In genomic region chr7:1230411-1231213, GRCh38 we compare ENCODE assay signal across 1 cellular context.
TF ChIP-seq lines count a peak whose summit lies in the region.

No MANE protein-coding gene starts in this region.

TF ChIP-seq in SK-N-SH treated with all-trans-retinoic acid at 6 μM for 48 hours, 23 proteins besides CTCF, POLR2A, EP300 and RAD21 (continued from another document):
- TF ChIP-seq, protein P1, sequence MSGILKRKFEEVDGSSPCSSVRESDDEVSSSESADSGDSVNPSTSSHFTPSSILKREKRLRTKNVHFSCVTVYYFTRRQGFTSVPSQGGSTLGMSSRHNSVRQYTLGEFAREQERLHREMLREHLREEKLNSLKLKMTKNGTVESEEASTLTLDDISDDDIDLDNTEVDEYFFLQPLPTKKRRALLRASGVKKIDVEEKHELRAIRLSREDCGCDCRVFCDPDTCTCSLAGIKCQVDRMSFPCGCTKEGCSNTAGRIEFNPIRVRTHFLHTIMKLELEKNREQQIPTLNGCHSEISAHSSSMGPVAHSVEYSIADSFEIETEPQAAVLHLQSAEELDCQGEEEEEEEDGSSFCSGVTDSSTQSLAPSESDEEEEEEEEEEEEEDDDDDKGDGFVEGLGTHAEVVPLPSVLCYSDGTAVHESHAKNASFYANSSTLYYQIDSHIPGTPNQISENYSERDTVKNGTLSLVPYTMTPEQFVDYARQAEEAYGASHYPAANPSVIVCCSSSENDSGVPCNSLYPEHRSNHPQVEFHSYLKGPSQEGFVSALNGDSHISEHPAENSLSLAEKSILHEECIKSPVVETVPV (CRISPR knock-in tag; IDR thresholded peaks at IDR 0.05) = no peak
- TF ChIP-seq ESRRG (CRISPR knock-in tag; IDR thresholded peaks at IDR 0.05) (no peak), ISL1 (CRISPR knock-in tag; IDR thresholded peaks at IDR 0.05) (no peak), ZNF565 (CRISPR knock-in tag; conservative IDR thresholded peaks at IDR 0.05; ENCODE audit: low read depth) (no peak), OSR1 (CRISPR knock-in tag; IDR thresholded peaks at IDR 0.05) (no peak), PPARA (CRISPR knock-in tag; IDR thresholded peaks at IDR 0.05; ENCODE audit: borderline replicate concordance) (no peak), BACH2 (CRISPR knock-in tag; IDR thresholded peaks at IDR 0.05; ENCODE audit: borderline replicate concordance) (no peak), ZFP30 (CRISPR knock-in tag; IDR thresholded peaks at IDR 0.05) (no peak), GLIS3 (CRISPR knock-in tag; IDR thresholded peaks at IDR 0.05) (no peak), ZC3H10 (CRISPR knock-in tag; IDR thresholded peaks at IDR 0.05) (no peak), ZFP3 (CRISPR knock-in tag; IDR thresholded peaks at IDR 0.05) (no peak), CSDC2 (CRISPR knock-in tag; IDR thresholded peaks at IDR 0.05) (no peak), PATZ1 (CRISPR knock-in tag; IDR thresholded peaks at IDR 0.05; ENCODE audit: borderline replicate concordance) (no peak), RARB (CRISPR knock-in tag; IDR thresholded peaks at IDR 0.05) (no peak), ZNF8 (CRISPR knock-in tag; IDR thresholded peaks at IDR 0.05) (no peak)
- TF ChIP-seq, protein P2, sequence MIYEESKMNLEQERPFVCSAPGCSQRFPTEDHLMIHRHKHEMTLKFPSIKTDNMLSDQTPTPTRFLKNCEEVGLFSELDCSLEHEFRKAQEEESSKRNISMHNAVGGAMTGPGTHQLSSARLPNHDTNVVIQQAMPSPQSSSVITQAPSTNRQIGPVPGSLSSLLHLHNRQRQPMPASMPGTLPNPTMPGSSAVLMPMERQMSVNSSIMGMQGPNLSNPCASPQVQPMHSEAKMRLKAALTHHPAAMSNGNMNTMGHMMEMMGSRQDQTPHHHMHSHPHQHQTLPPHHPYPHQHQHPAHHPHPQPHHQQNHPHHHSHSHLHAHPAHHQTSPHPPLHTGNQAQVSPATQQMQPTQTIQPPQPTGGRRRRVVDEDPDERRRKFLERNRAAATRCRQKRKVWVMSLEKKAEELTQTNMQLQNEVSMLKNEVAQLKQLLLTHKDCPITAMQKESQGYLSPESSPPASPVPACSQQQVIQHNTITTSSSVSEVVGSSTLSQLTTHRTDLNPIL (CRISPR knock-in tag; IDR thresholded peaks at IDR 0.05; ENCODE audit: low read depth) = no peak
- TF ChIP-seq, protein P3, sequence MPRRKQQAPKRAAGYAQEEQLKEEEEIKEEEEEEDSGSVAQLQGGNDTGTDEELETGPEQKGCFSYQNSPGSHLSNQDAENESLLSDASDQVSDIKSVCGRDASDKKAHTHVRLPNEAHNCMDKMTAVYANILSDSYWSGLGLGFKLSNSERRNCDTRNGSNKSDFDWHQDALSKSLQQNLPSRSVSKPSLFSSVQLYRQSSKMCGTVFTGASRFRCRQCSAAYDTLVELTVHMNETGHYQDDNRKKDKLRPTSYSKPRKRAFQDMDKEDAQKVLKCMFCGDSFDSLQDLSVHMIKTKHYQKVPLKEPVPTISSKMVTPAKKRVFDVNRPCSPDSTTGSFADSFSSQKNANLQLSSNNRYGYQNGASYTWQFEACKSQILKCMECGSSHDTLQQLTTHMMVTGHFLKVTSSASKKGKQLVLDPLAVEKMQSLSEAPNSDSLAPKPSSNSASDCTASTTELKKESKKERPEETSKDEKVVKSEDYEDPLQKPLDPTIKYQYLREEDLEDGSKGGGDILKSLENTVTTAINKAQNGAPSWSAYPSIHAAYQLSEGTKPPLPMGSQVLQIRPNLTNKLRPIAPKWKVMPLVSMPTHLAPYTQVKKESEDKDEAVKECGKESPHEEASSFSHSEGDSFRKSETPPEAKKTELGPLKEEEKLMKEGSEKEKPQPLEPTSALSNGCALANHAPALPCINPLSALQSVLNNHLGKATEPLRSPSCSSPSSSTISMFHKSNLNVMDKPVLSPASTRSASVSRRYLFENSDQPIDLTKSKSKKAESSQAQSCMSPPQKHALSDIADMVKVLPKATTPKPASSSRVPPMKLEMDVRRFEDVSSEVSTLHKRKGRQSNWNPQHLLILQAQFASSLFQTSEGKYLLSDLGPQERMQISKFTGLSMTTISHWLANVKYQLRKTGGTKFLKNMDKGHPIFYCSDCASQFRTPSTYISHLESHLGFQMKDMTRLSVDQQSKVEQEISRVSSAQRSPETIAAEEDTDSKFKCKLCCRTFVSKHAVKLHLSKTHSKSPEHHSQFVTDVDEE (CRISPR knock-in tag; IDR thresholded peaks at IDR 0.05) = no peak
TF ChIP-seq in SK-N-SH treated with all-trans-retinoic acid at 6 μM for 48 hours: peak in this region for 0.
